In genomic region chr1:243269461-243269801, GRCh38 we compare ENCODE assay signal across 10 cellular contexts. TPM values are rescaled to one million over a fixed set of nuclear protein-coding genes. Genes with fewer than 3 reads are reported as not detected.
A peak's percentile ranks its signal among the peaks of the same experiment; 100 is the strongest.
DNase-seq lines count a peak whose midpoint lies in the region; ATAC-seq and TF ChIP-seq lines count a peak whose summit lies in the region.
"Had no signal": no experiment of that assay in that cellular context is flagged by ENCODE, and none has a peak within 500 bp of the region (broad histone marks: within the 10 kb centered on the region; RNA-seq: fewer than 3 reads in every experiment).

No MANE protein-coding gene starts in this region.

- intact Hi-C loops in adrenal gland (cut with DNase I): no loop called here

- H3K9me3 ChIP-seq in adrenal gland (replicated peaks in 1 of 3): no peaks in the 10 kb centered on the region

- no peaks in the 10 kb centered on the region for H3K27me3 Mint-ChIP-seq in osteocyte (ENCODE audit: unreplicated experiment)

- no peak for DNase-seq in adrenal gland
- DNase-seq in osteocyte (ENCODE audit: extremely low spot score, unreplicated experiment): no peak
- no peak for DNase-seq in activated CD4-positive, alpha-beta T cell treated with anti-CD3 and anti-CD28 coated beads for 4 hours
- no peak for DNase-seq in occipital lobe (lab: John Stamatoyannopoulos, UW)
- no peak for DNase-seq in NCI-H2081 treated with DMSO at 0.1 percent for 48 hours (lab: John Stamatoyannopoulos, UW)
- DNase-seq: activated CD4-positive, alpha-beta T cell treated with anti-CD3 and anti-CD28 coated beads for 48 hours; NCI-H774 had no signal

- no peak overlapping the region for H3K4me3 ChIP-seq in adrenal gland

- H3K9me3 Mint-ChIP-seq in osteocyte (ENCODE audit: unreplicated experiment): no peaks in the 10 kb centered on the region

- peak overlapping the region; percentile 75 for H3K27ac Mint-ChIP-seq in osteocyte (ENCODE audit: unreplicated experiment)

- TF ChIP-seq POLR2A in adrenal gland (IDR thresholded peaks at IDR 0.05): no peak

- H3K4me1 ChIP-seq in adrenal gland (replicated peaks in 1 of 2): peaks cover 8 to 42% of the 10 kb centered on the region in 2 donors

- ATAC-seq in GM19351 (IDR thresholded peaks at IDR 0.05; ENCODE audit: unreplicated experiment) (peak; percentile 76), HG03175 (IDR thresholded peaks at IDR 0.05; ENCODE audit: unreplicated experiment) (peak; percentile 72), HG02571 (IDR thresholded peaks at IDR 0.05; ENCODE audit: unreplicated experiment) (no peak)

- H3K4me1 Mint-ChIP-seq in osteocyte (ENCODE audit: unreplicated experiment): peaks cover 42% of the 10 kb centered on the region

- H3K27me3 ChIP-seq in adrenal gland: no peaks in the 10 kb centered on the region

- WGBS in adrenal gland, 4 donors: 86 to 98% (median 95%) methylated on average over 4 of the region's 4 CpGs

- H3K36me3 ChIP-seq in adrenal gland (replicated peaks in 1 of 2): peaks cover 0 to 6% of the 10 kb centered on the region in 2 donors

- H3K4me3 Mint-ChIP-seq in osteocyte (ENCODE audit: unreplicated experiment): no peak overlapping the region

- H3K27ac ChIP-seq in adrenal gland: peak overlapping the region in 3 of 5 donors; percentile 56 to 62 (median 58)

- TF ChIP-seq CTCF in adrenal gland (IDR thresholded peaks at IDR 0.05): no peak
- no peak for TF ChIP-seq CTCF in osteocyte (IDR thresholded peaks at IDR 0.05)

- H3K36me3 Mint-ChIP-seq in osteocyte (ENCODE audit: unreplicated experiment): peaks cover 13% of the 10 kb centered on the region

RNA-seq across cellular contexts. Expression of gene SDCCAG8, which starts 13.6 kb away (rescaled TPM):
- total RNA-seq in adrenal gland (10 to 100 TPM; 30.0 to 60.9 (median 44.5) TPM), osteocyte (26.7 and 30.4 TPM in 2 replicates), occipital lobe (105 TPM)
- 10 to 100 TPM; 22.5 to 59.3 (median 30.5) TPM for polyA plus RNA-seq in adrenal gland

RNA-seq across cellular contexts. Expression of gene CEP170, which starts 14.3 kb away (rescaled TPM):
- 10 to 100 TPM; 28.6 to 56.2 (median 43.2) TPM for total RNA-seq in adrenal gland
- 10 to 100 TPM; 15.5 to 35.2 (median 27.3) TPM for polyA plus RNA-seq in adrenal gland
- 125 and 131 TPM in 2 replicates for total RNA-seq in osteocyte
- total RNA-seq in occipital lobe: 571 TPM
